1 cellular context compared by ENCODE assay signal in genomic region chr2:42192642-42193566, GRCh38.
TF ChIP-seq lines count a peak whose summit lies in the region.

No MANE protein-coding gene starts in this region.

TF ChIP-seq in GM12878, 131 proteins besides CTCF, POLR2A, EP300 and RAD21 (continued from another document):
- TF ChIP-seq SIN3A (IDR thresholded peaks at IDR 0.05; ENCODE audit: low read depth, low read length) (no peak), CHD1 (IDR thresholded peaks at IDR 0.05; ENCODE audit: low read depth, low read length) (no peak), CBX3 (IDR thresholded peaks at IDR 0.05; ENCODE audit: borderline replicate concordance, low read depth) (no peak), RB1 (IDR thresholded peaks at IDR 0.05; ENCODE audit: borderline replicate concordance) (no peak), BCLAF1 (IDR thresholded peaks at IDR 0.05) (no peak), E4F1 (IDR thresholded peaks at IDR 0.05; ENCODE audit: borderline replicate concordance, partially characterized antibody) (no peak), RUNX3 (IDR thresholded peaks at IDR 0.05; ENCODE audit: low read length) (no peak)
- TF ChIP-seq, protein P1, sequence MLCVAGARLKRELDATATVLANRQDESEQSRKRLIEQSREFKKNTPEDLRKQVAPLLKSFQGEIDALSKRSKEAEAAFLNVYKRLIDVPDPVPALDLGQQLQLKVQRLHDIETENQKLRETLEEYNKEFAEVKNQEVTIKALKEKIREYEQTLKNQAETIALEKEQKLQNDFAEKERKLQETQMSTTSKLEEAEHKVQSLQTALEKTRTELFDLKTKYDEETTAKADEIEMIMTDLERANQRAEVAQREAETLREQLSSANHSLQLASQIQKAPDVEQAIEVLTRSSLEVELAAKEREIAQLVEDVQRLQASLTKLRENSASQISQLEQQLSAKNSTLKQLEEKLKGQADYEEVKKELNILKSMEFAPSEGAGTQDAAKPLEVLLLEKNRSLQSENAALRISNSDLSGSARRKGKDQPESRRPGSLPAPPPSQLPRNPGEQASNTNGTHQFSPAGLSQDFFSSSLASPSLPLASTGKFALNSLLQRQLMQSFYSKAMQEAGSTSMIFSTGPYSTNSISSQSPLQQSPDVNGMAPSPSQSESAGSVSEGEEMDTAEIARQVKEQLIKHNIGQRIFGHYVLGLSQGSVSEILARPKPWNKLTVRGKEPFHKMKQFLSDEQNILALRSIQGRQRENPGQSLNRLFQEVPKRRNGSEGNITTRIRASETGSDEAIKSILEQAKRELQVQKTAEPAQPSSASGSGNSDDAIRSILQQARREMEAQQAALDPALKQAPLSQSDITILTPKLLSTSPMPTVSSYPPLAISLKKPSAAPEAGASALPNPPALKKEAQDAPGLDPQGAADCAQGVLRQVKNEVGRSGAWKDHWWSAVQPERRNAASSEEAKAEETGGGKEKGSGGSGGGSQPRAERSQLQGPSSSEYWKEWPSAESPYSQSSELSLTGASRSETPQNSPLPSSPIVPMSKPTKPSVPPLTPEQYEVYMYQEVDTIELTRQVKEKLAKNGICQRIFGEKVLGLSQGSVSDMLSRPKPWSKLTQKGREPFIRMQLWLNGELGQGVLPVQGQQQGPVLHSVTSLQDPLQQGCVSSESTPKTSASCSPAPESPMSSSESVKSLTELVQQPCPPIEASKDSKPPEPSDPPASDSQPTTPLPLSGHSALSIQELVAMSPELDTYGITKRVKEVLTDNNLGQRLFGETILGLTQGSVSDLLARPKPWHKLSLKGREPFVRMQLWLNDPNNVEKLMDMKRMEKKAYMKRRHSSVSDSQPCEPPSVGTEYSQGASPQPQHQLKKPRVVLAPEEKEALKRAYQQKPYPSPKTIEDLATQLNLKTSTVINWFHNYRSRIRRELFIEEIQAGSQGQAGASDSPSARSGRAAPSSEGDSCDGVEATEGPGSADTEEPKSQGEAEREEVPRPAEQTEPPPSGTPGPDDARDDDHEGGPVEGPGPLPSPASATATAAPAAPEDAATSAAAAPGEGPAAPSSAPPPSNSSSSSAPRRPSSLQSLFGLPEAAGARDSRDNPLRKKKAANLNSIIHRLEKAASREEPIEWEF (IDR thresholded peaks at IDR 0.05; ENCODE audit: insufficient replicate concordance, low read depth, low read length) = no peak
